9 cellular contexts compared by ENCODE assay signal in genomic region chr5:89729623-89730390, GRCh38.
DNase-seq lines count a peak whose midpoint lies in the region; ATAC-seq and TF ChIP-seq lines count a peak whose summit lies in the region.
"Had no signal": no experiment of that assay in that cellular context is flagged by ENCODE, and none has a peak within 500 bp of the region (broad histone marks: within the 10 kb centered on the region; RNA-seq: fewer than 3 reads in every experiment).

No MANE protein-coding gene starts in this region.

- POLR2A ChIA-PET in SK-N-SH (lab: Yijun Ruan, JAX) = no interaction called here

- CTCF ChIA-PET in SK-N-SH (lab: Yijun Ruan, JAX) = interaction anchor here (0.6 to 3.0 kb wide), 14 partner anchors 11 to 1003 kb away, joined by 3 to 32 read pairs (median 3); no protein-coding TSS in a partner anchor

- no peak overlapping the region for H3K27ac Mint-ChIP-seq in GM23338

- no peak for ATAC-seq in GM23338

- H3K36me3 Mint-ChIP-seq in GM23338 (ENCODE audit: low read depth) = no peaks in the 10 kb centered on the region

- H2AFZ ChIP-seq in GM23338 = no peak overlapping the region
- H2AFZ ChIP-seq in SK-N-SH (ENCODE audit: low read depth) = no peak overlapping the region

- no peaks in the 10 kb centered on the region for H3F3A ChIP-seq in GM23338 (replicated peaks; ENCODE audit: low read depth)
- H3F3A ChIP-seq in SK-N-SH (replicated peaks; ENCODE audit: insufficient read depth) = no peaks in the 10 kb centered on the region

- H3K4me1 ChIP-seq in GM23338 (ENCODE audit: insufficient read depth) (peaks cover 4% of the 10 kb centered on the region; the same call in 1 of the 2 replicates), SK-N-SH (ENCODE audit: control insufficient read depth in 1 of 2, insufficient read depth in 2 of 2, low read depth in 1 of 2, low read length in 1 of 2) (no peaks in the 10 kb centered on the region), liver (ENCODE audit: control insufficient read depth in 4 of 4, insufficient read depth in 4 of 4, low read length in 3 of 4) (no peaks in the 10 kb centered on the region), testis (no peaks in the 10 kb centered on the region)

- H3K4me3 Mint-ChIP-seq in GM23338 = no peak overlapping the region

- WGBS in SK-N-SH (ENCODE audit: low lambda C conversion rate) = 76% methylated on average over 2 of the region's 2 CpGs
- WGBS in liver = 53% methylated on average over 2 of the region's 2 CpGs
- WGBS in testis, 2 donors = 70 to 79% methylated on average over 2 of the region's 2 CpGs

- no peak for TF ChIP-seq POLR2A in testis (IDR thresholded peaks at IDR 0.05)

- DNase-seq in Daoy (ENCODE audit: low read depth) (peak; percentile 7), GM23338 (ENCODE audit: low spot score) (no peak), SK-N-SH (no peak), DMS153 (lab: John Stamatoyannopoulos, UW) (no peak), testis (no peak), activated T-cell treated with anti-CD3 and anti-CD28 coated beads for 4 hours (no peak)
- DNase-seq in activated naive CD4-positive, alpha-beta T cell treated with Interleukin-2 at 50 U/mL for 16 hours = no peak
- DNase-seq: NCI-H510A had no signal

- TF ChIP-seq RAD21 in SK-N-SH (IDR thresholded peaks at IDR 0.05; ENCODE audit: low read length) (peak; percentile 67), liver (IDR thresholded peaks at IDR 0.05) (peak; percentile 29 to 30)

- H3K27ac ChIP-seq in GM23338 (ENCODE audit: low read depth) (no peak overlapping the region), SK-N-SH (ENCODE audit: low read depth in 2 of 2, low read length in 1 of 2) (no peak overlapping the region), liver (ENCODE audit: low read depth in 1 of 2, low read length in 2 of 2) (no peak overlapping the region), testis (no peak overlapping the region)

- H3K9me3 Mint-ChIP-seq in GM23338 = no peaks in the 10 kb centered on the region

- peak; percentile 34 to 42; a peak in 3 of 4 replicates for TF ChIP-seq CTCF in GM23338 (conservative IDR thresholded peaks at IDR 0.05; ENCODE audit: low read depth in 2 of 2)
- TF ChIP-seq CTCF in SK-N-SH (IDR thresholded peaks at IDR 0.05) = peak; percentile 35; the same call in 1 of the 2 replicates
- no peak for TF ChIP-seq CTCF in liver (IDR thresholded peaks at IDR 0.05; ENCODE audit: low read depth, low read length, missing input control)
- peak in 1 of 3 experiments; percentile 22 for TF ChIP-seq CTCF in testis (IDR thresholded peaks at IDR 0.05)

- intact Hi-C loops in testis (cut with DNase I; ENCODE audit: low total_unique reads) = no loop called here

- H3K9me2 ChIP-seq in GM23338 (ENCODE audit: insufficient read depth) (no peaks in the 10 kb centered on the region), SK-N-SH (no peaks in the 10 kb centered on the region)

- H3K27me3 Mint-ChIP-seq in GM23338 (ENCODE audit: insufficient read depth, low read depth, poor library complexity) = no peaks in the 10 kb centered on the region

- H3K4me1 Mint-ChIP-seq in GM23338 = peaks cover 15% of the 10 kb centered on the region

- H3K79me2 ChIP-seq in GM23338 (replicated peaks; ENCODE audit: insufficient read depth) (no peaks in the 10 kb centered on the region), SK-N-SH (ENCODE audit: insufficient read depth) (no peaks in the 10 kb centered on the region; the same call in 1 of the 2 replicates)

- H3K36me3 ChIP-seq in GM23338 (ENCODE audit: insufficient read depth) (no peaks in the 10 kb centered on the region), SK-N-SH (replicated peaks in 1 of 2; ENCODE audit: control insufficient read depth in 1 of 2, insufficient read depth in 2 of 2, low read length in 1 of 2) (no peaks in the 10 kb centered on the region), liver (ENCODE audit: control insufficient read depth in 4 of 4, insufficient read depth in 3 of 4, low read depth in 1 of 4, low read length in 3 of 4) (no peaks in the 10 kb centered on the region), testis (ENCODE audit: low read depth, missing control alignments) (no peaks in the 10 kb centered on the region)

- H3K9me3 ChIP-seq in SK-N-SH (no peaks in the 10 kb centered on the region), liver (ENCODE audit: control insufficient read depth in 4 of 4, low read length in 3 of 4) (no peaks in the 10 kb centered on the region), testis (no peaks in the 10 kb centered on the region)

- H3K27me3 ChIP-seq in GM23338 (ENCODE audit: insufficient read depth) (no peaks in the 10 kb centered on the region), SK-N-SH (ENCODE audit: insufficient read depth) (no peaks in the 10 kb centered on the region), liver (ENCODE audit: control insufficient read depth in 4 of 4, insufficient read depth in 4 of 4, low read length in 3 of 4) (peaks cover 0 to 2% (median 0%) of the 10 kb centered on the region in 4 donors), testis (no peaks in the 10 kb centered on the region)

- H3K4me3 ChIP-seq in GM23338 = no peak overlapping the region
- no peak overlapping the region for H3K4me3 ChIP-seq in SK-N-SH (ENCODE audit: low read depth in 2 of 2, low read length in 1 of 2)
- no peak overlapping the region for H3K4me3 ChIP-seq in liver (ENCODE audit: low read depth in 1 of 3, low read length in 3 of 3)
- H3K4me3 ChIP-seq in testis = no peak overlapping the region

- H3K4me2 ChIP-seq in GM23338 (no peak overlapping the region), SK-N-SH (no peak overlapping the region)

- H4K20me1 ChIP-seq in GM23338 (replicated peaks; ENCODE audit: insufficient read depth) = no peaks in the 10 kb centered on the region
- no peaks in the 10 kb centered on the region for H4K20me1 ChIP-seq in SK-N-SH (ENCODE audit: insufficient read depth)

- TF ChIP-seq EP300 in SK-N-SH (IDR thresholded peaks at IDR 0.05; ENCODE audit: borderline replicate concordance in 1 of 2, low read depth in 1 of 2, low read length in 1 of 2) = no peak

- no peak overlapping the region for H3K9ac ChIP-seq in SK-N-SH
- H3K9ac ChIP-seq in liver (ENCODE audit: low read depth in 1 of 2, low read length in 2 of 2) = no peak overlapping the region

TF ChIP-seq in GM23338, 12 proteins besides CTCF, POLR2A, EP300 and RAD21 (continues in another document):
- no peak for TF ChIP-seq POLR2AphosphoS5 (IDR thresholded peaks at IDR 0.05; ENCODE audit: low read depth)
- no peak for TF ChIP-seq JUNB (IDR thresholded peaks at IDR 0.05; ENCODE audit: unreplicated experiment)
- no peak for TF ChIP-seq EZH2 (IDR thresholded peaks at IDR 0.05; ENCODE audit: low read depth, unreplicated experiment)
- no peak for TF ChIP-seq STAT1 (IDR thresholded peaks at IDR 0.05; ENCODE audit: unreplicated experiment)
- TF ChIP-seq ZNF331 (CRISPR knock-in tag; IDR thresholded peaks at IDR 0.05; ENCODE audit: low read depth) = no peak
- TF ChIP-seq ETS1 (IDR thresholded peaks at IDR 0.05) = no peak
- no peak for TF ChIP-seq ZNF114 (CRISPR knock-in tag; IDR thresholded peaks at IDR 0.05)
- TF ChIP-seq CREB1 (CRISPR knock-in tag; IDR thresholded peaks at IDR 0.05; ENCODE audit: low read depth) = no peak

TF ChIP-seq in SK-N-SH, 30 proteins besides CTCF, POLR2A, EP300 and RAD21:
- TF ChIP-seq SMC3 (IDR thresholded peaks at IDR 0.05; ENCODE audit: low read depth, low read length) (peak; percentile 36), ELF1 (IDR thresholded peaks at IDR 0.05) (no peak)

TF ChIP-seq in liver, 16 proteins besides CTCF, POLR2A, EP300 and RAD21:
- TF ChIP-seq REST (IDR thresholded peaks at IDR 0.05) (no peak), SP1 (IDR thresholded peaks at IDR 0.05) (no peak), EGR1 (IDR thresholded peaks at IDR 0.05; ENCODE audit: low read depth in 2 of 2) (no peak), FOXA2 (IDR thresholded peaks at IDR 0.05) (no peak), HNF4A (conservative IDR thresholded peaks at IDR 0.05) (no peak)
- TF ChIP-seq, protein P1, sequence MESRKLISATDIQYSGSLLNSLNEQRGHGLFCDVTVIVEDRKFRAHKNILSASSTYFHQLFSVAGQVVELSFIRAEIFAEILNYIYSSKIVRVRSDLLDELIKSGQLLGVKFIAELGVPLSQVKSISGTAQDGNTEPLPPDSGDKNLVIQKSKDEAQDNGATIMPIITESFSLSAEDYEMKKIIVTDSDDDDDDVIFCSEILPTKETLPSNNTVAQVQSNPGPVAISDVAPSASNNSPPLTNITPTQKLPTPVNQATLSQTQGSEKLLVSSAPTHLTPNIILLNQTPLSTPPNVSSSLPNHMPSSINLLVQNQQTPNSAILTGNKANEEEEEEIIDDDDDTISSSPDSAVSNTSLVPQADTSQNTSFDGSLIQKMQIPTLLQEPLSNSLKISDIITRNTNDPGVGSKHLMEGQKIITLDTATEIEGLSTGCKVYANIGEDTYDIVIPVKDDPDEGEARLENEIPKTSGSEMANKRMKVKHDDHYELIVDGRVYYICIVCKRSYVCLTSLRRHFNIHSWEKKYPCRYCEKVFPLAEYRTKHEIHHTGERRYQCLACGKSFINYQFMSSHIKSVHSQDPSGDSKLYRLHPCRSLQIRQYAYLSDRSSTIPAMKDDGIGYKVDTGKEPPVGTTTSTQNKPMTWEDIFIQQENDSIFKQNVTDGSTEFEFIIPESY (IDR thresholded peaks at IDR 0.05) = no peak
